9 cellular contexts compared by ENCODE assay signal in the genomic region with DNA sequence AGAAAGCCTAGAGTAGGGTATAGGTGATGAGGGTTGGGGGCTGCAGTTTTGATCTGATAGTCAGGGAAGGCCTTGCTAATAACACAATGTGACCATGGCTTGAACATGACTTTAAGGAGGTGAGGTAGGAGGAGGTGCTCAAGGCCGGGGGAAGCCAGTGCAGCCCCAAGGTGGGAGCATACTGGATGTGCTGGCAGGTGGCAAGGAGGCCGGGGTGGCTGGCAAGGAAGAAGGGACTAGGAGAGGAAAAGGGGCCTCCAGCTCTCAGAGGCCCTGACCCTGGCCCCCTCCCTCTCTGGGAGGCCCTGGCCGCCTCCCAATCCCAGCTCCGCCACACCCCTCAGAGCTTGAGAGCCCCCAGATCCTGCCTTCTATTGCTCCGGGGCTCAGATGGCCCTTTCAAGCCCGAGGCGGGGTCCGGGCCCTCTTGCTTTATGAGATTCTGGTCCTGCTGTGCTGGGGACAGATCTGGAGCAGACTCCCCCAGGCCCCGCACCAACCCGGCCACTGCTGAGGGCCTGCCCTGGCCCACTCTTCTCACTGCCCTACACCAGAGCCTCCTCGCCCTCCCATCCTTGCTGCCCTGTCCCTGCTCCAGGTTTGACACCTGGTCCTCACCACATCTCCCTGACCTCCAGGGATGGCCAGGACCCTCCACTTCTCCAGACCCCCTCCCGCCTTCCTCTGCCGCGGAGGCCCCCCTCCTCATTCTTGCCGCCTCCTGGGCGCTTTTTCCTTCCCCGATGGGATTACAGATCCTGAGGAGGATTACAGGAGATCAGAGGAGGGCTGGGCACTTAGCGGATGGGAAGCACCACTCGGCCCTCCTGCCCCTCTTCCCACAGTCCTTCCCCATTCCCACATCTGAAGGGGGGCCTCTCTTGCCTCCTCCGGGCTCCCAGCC. TPM values are rescaled to one million over a fixed set of nuclear protein-coding genes. Genes with fewer than 3 reads are reported as not detected.
DNase-seq lines count a peak whose midpoint lies in the region; ATAC-seq and TF ChIP-seq lines count a peak whose summit lies in the region.
"Had no signal": no experiment of that assay in that cellular context is flagged by ENCODE, and none has a peak within 500 bp of the region (broad histone marks: within the 10 kb centered on the region; RNA-seq: fewer than 3 reads in every experiment).

No MANE protein-coding gene starts in this region.

- H3K4me3 ChIP-seq in HAP-1 = peak overlapping the region; percentile 17
- H3K4me3 ChIP-seq in fibroblast of villous mesenchyme (ENCODE audit: low read depth, low read length) = peak overlapping the region; percentile 81
- H3K4me3 ChIP-seq in skeletal muscle satellite cell (ENCODE audit: low read length) = peak overlapping the region; percentile 87

- no peaks in the 10 kb centered on the region for H3K9me3 ChIP-seq in HAP-1
- H3K9me3 ChIP-seq in T-helper 17 cell (ENCODE audit: control insufficient read depth, low read length, poor library complexity, severe bottlenecking) = no peaks in the 10 kb centered on the region
- no peaks in the 10 kb centered on the region for H3K9me3 ChIP-seq in skeletal muscle satellite cell (replicated peaks; ENCODE audit: low read length)

- no peak for TF ChIP-seq CTCF in fibroblast of villous mesenchyme (IDR thresholded peaks at IDR 0.05; ENCODE audit: insufficient read depth, low read depth, low read length)

- DNase-seq in HAP-1 (ENCODE audit: low spot score in 2 of 2) = no peak
- DNase-seq in T-helper 17 cell = no peak
- DNase-seq in fibroblast of villous mesenchyme (ENCODE audit: low read depth) = no peak
- no peak for DNase-seq in cerebellar nuclear complex (lab: John Stamatoyannopoulos, UW)
- no peak for DNase-seq in 8988T
- DNase-seq in HT-29 (ENCODE audit: low spot score) = no peak
- DNase-seq: GOT3 had no signal

- H3K4me1 ChIP-seq in HAP-1 (peaks cover 29% of the 10 kb centered on the region), skeletal muscle satellite cell (ENCODE audit: control insufficient read depth, insufficient read depth, low read length) (peaks cover 23% of the 10 kb centered on the region)

- H3K36me3 Mint-ChIP-seq in T-helper 17 cell (ENCODE audit: low read depth) = no peaks in the 10 kb centered on the region

- H3K9ac ChIP-seq in skeletal muscle satellite cell (ENCODE audit: low read depth, low read length) = peak overlapping the region; percentile 73

- peaks cover 45% of the 10 kb centered on the region for H3K4me1 Mint-ChIP-seq in T-helper 17 cell

- ATAC-seq in T-helper 17 cell (no peak), HG03025 (IDR thresholded peaks at IDR 0.05; ENCODE audit: low FRiP score, unreplicated experiment) (no peak)

- no peaks in the 10 kb centered on the region for H3K27me3 ChIP-seq in HAP-1 (ENCODE audit: low read depth)
- no peaks in the 10 kb centered on the region for H3K27me3 ChIP-seq in skeletal muscle satellite cell (ENCODE audit: control insufficient read depth, insufficient read depth, low read length)

- peak overlapping the region; percentile 88 for H3K4me3 Mint-ChIP-seq in T-helper 17 cell

- peak overlapping the region; percentile 89 for H3K27ac Mint-ChIP-seq in T-helper 17 cell

- in situ Hi-C loops in HAP-1 (cut with MboI; ENCODE audit: low sequenced_read_pairs) = no loop called here

- H3K27me3 Mint-ChIP-seq in T-helper 17 cell = no peaks in the 10 kb centered on the region

- peak overlapping the region; percentile 99 for H3K4me2 ChIP-seq in skeletal muscle satellite cell (ENCODE audit: low read length)

- H3K36me3 ChIP-seq in HAP-1 (replicated peaks) (peaks cover 29% of the 10 kb centered on the region), skeletal muscle satellite cell (ENCODE audit: insufficient read depth, low read length) (peaks cover 11% of the 10 kb centered on the region)

RNA-seq across cellular contexts. Expression of a gene that starts 1.8 kb away (rescaled TPM):
- total RNA-seq in T-helper 17 cell = 100 to 1,000 TPM; 109 to 121 TPM
- total RNA-seq in fibroblast of villous mesenchyme = 21.9 and 22.9 TPM in 2 replicates
- 17.2 and 18.3 TPM in 2 replicates for total RNA-seq in skeletal muscle satellite cell (2012; rRNA removed)
- 60.8 and 67.1 TPM in 2 replicates for total RNA-seq in HT-29 (2014; rRNA removed; shearing (Covaris generic))

RNA-seq across cellular contexts. Expression of a gene that starts 4.6 kb away (rescaled TPM):
- total RNA-seq in T-helper 17 cell (10 to 100 TPM; 33.8 to 45.6 TPM), fibroblast of villous mesenchyme (13.5 and 16.8 TPM in 2 replicates)
- 13.9 and 19.7 TPM in 2 replicates for total RNA-seq in skeletal muscle satellite cell (2012; rRNA removed)
- total RNA-seq in HT-29 (2014; rRNA removed; shearing (Covaris generic)) = 99.2 and 102 TPM in 2 replicates

RNA-seq across cellular contexts. Expression of a gene that starts 19.9 kb away (rescaled TPM):
- total RNA-seq in T-helper 17 cell = not detected
- total RNA-seq in fibroblast of villous mesenchyme = not detected in 2 replicates
- not detected in 2 replicates for total RNA-seq in skeletal muscle satellite cell (2012; rRNA removed)
- total RNA-seq in HT-29 (2014; rRNA removed; shearing (Covaris generic)) = not detected in 2 replicates

RNA-seq across cellular contexts. Expression of a gene that starts 20.5 kb away (rescaled TPM):
- total RNA-seq in T-helper 17 cell (100 to 1,000 TPM in 1 of 2 donors, 10 to 100 TPM in 1; 98.3 to 109 TPM), fibroblast of villous mesenchyme (42.7 and 55.1 TPM in 2 replicates)
- 35.6 and 36.2 TPM in 2 replicates for total RNA-seq in skeletal muscle satellite cell (2012; rRNA removed)
- 149 and 151 TPM in 2 replicates for total RNA-seq in HT-29 (2014; rRNA removed; shearing (Covaris generic))

RNA-seq across cellular contexts. Expression of a gene that starts 34.3 kb away (rescaled TPM):
- 10 to 100 TPM; 48.7 to 65.6 TPM for total RNA-seq in T-helper 17 cell
- total RNA-seq in fibroblast of villous mesenchyme = 18.4 and 18.6 TPM in 2 replicates
- 15.0 and 30.8 TPM in 2 replicates for total RNA-seq in skeletal muscle satellite cell (2012; rRNA removed)
- 42.5 and 67.7 TPM in 2 replicates for total RNA-seq in HT-29 (2014; rRNA removed; shearing (Covaris generic))

Comparison
In these comparisons a context has a peak if more than half of its experiments do, and no peak if none do; other contexts are left out.
1. H3K4me3 ChIP-seq: peak in every context shown above with its lines; median percentile 87 in skeletal muscle satellite cell; 81 in fibroblast of villous mesenchyme; 17 in HAP-1.